ENCODE assay signal across 10 cellular contexts in the genomic region with DNA sequence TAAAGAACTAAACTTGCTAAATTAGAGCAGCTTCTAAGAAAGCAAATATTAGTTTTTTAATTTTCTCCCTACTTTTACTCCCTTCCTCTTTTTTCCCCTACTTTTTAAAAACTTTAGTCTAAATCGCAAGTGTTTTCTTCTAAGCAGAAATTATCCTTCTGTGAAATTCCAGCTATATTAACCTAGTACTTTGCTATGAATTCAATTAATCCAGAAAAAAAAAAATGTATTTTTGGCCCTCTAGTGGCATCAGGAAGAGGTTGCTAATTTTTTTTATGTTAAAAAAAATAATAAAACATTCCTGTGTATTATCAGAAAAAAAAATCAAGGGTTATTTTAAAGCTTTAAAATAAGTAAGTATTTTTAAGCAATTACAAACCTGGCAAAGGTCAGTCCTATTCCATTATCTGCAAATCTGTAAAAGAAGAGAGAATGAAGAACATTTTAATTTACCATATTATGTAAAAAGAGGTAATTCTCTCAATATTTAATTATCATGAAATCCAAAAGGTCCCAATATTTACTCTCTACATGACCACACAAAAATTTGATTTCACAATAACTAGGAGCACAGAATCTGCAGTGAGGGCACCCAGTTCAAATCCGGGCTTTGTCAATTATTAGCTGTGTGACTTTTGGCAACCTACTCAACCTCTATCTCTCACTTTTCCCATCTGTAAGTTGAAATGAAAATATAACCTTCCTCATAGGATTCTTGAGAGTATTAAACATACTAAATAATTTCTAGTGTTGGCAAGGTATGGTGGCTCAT. TPM values are rescaled to one million over a fixed set of nuclear protein-coding genes. Genes with fewer than 3 reads are reported as not detected.
DNase-seq lines count a peak whose midpoint lies in the region; ATAC-seq and TF ChIP-seq lines count a peak whose summit lies in the region.
"Had no signal": no experiment of that assay in that cellular context is flagged by ENCODE, and none has a peak within 500 bp of the region (broad histone marks: within the 10 kb centered on the region; RNA-seq: fewer than 3 reads in every experiment).

No MANE protein-coding gene starts in this region.

- no peak overlapping the region for H3K4me3 ChIP-seq in CD8-positive, alpha-beta T cell (ENCODE audit: low read depth, low read length)
- H3K4me3 ChIP-seq in NB4 (ENCODE audit: low read depth, low read length) (no peak overlapping the region), choroid plexus epithelial cell (ENCODE audit: low read depth, low read length) (no peak overlapping the region), neural cell (ENCODE audit: low read length) (no peak overlapping the region)

- H3K4me1 ChIP-seq in CD8-positive, alpha-beta T cell (ENCODE audit: insufficient read depth, low read length): no peaks in the 10 kb centered on the region

- no peaks in the 10 kb centered on the region for H3K27me3 ChIP-seq in CD8-positive, alpha-beta T cell (ENCODE audit: insufficient read depth, low read length)
- H3K27me3 ChIP-seq in neural cell (ENCODE audit: insufficient read depth, low read depth, low read length): no peaks in the 10 kb centered on the region

- TF ChIP-seq POLR2A in NB4 (IDR thresholded peaks at IDR 0.05; ENCODE audit: extremely low read depth, insufficient read length): no peak

- no peak overlapping the region for H2AFZ ChIP-seq in neural cell (ENCODE audit: low read depth, low read length)

- H3K27ac ChIP-seq in CD8-positive, alpha-beta T cell (ENCODE audit: low read depth, low read length): no peak overlapping the region
- no peak overlapping the region for H3K27ac ChIP-seq in neural cell (ENCODE audit: low read length)

- no peak overlapping the region for H3K4me3 Mint-ChIP-seq in CD8-positive, alpha-beta T cell
- H3K4me3 Mint-ChIP-seq: activated naive CD8-positive, alpha-beta T cell treated with anti-CD3 and anti-CD28 coated beads, Interleukin-2, amount 50 U/mL, for 24 hours had no signal

- peaks cover 69% of the 10 kb centered on the region for H3K36me3 Mint-ChIP-seq in CD8-positive, alpha-beta T cell

- H3K79me2 ChIP-seq in neural cell (replicated peaks; ENCODE audit: insufficient read depth, low read length): peaks cover 3% of the 10 kb centered on the region

- no peaks in the 10 kb centered on the region for H3K9me2 ChIP-seq in neural cell (ENCODE audit: insufficient read depth, low read length)

- peak; percentile 77 for TF ChIP-seq CTCF in CD8-positive, alpha-beta T cell (IDR thresholded peaks at IDR 0.05)
- TF ChIP-seq CTCF in NB4 (IDR thresholded peaks at IDR 0.05; ENCODE audit: low read depth, low read length) (no peak), choroid plexus epithelial cell (conservative IDR thresholded peaks at IDR 0.05; ENCODE audit: low read depth, low read length) (peak; percentile 55), neural cell (IDR thresholded peaks at IDR 0.05; ENCODE audit: poor library complexity, severe bottlenecking) (peak; percentile 66)

- TF ChIP-seq RAD21 in neural cell (conservative IDR thresholded peaks at IDR 0.05): peak; percentile 56

- CTCF ChIA-PET in CD8-positive, alpha-beta T cell (lab: Charles Lee): interaction anchor here (0.6 to 3.9 kb wide), 15 partner anchors 17 to 216 kb away, joined by 3 to 24 read pairs (median 3); no protein-coding TSS in a partner anchor

- no peaks in the 10 kb centered on the region for H3F3A ChIP-seq in neural cell (ENCODE audit: insufficient read depth, low read length, poor library complexity, severe bottlenecking)

- peaks cover 21% of the 10 kb centered on the region for H3K36me3 ChIP-seq in CD8-positive, alpha-beta T cell (ENCODE audit: insufficient read depth, low read length)
- peaks cover 5% of the 10 kb centered on the region for H3K36me3 ChIP-seq in neural cell (ENCODE audit: insufficient read depth, low read length)

- TF ChIP-seq EP300 in neural cell (conservative IDR thresholded peaks at IDR 0.05; ENCODE audit: poor library complexity, severe bottlenecking): no peak

- H3K4me2 ChIP-seq in neural cell (ENCODE audit: low read length): no peak overlapping the region

- DNase-seq in CD8-positive, alpha-beta T cell: no peak
- DNase-seq in NB4 (ENCODE audit: low read depth) (peak; percentile 1), choroid plexus epithelial cell (ENCODE audit: low read depth) (peak; percentile 42), NCI-H774 (lab: John Stamatoyannopoulos, UW) (no peak), A172 (ENCODE audit: low spot score) (no peak)
- DNase-seq in stimulated activated naive CD4-positive, alpha-beta T cell treated with Interleukin-2 at 50 U/mL for 16 hours (lab: John Stamatoyannopoulos, UW): no peak
- DNase-seq: activated naive CD8-positive, alpha-beta T cell treated with anti-CD3 and anti-CD28 coated beads, Interleukin-2, amount 50 U/mL, for 24 hours; MV-4-11 had no signal

- no peaks in the 10 kb centered on the region for H4K20me1 ChIP-seq in neural cell (ENCODE audit: insufficient read depth)

- no peak overlapping the region for H3K9ac ChIP-seq in neural cell (ENCODE audit: low read length)

- H3K4me1 Mint-ChIP-seq in CD8-positive, alpha-beta T cell (ENCODE audit: low read depth): peaks cover 10% of the 10 kb centered on the region

- intact Hi-C loops in CD8-positive, alpha-beta T cell (cut with DNase I, micrococcal nuclease): loop anchor here (2.0 to 5.0 kb wide), 3 partner anchors 14 to 52 kb away; a partner anchor contains a TSS

- ATAC-seq in CD8-positive, alpha-beta T cell: no peak
- no peak for ATAC-seq in GM19328 (IDR thresholded peaks at IDR 0.05; ENCODE audit: unreplicated experiment)
- ATAC-seq: activated naive CD8-positive, alpha-beta T cell treated with anti-CD3 and anti-CD28 coated beads, Interleukin-2, amount 50 U/mL, for 24 hours had no signal

- no peak overlapping the region for H3K27ac Mint-ChIP-seq in CD8-positive, alpha-beta T cell
- H3K27ac Mint-ChIP-seq: activated naive CD8-positive, alpha-beta T cell treated with anti-CD3 and anti-CD28 coated beads, Interleukin-2, amount 50 U/mL, for 24 hours had no signal

- no peaks in the 10 kb centered on the region for H3K9me3 ChIP-seq in CD8-positive, alpha-beta T cell (ENCODE audit: low read length)
- no peaks in the 10 kb centered on the region for H3K9me3 ChIP-seq in neural cell (ENCODE audit: low read length)

- H3K9me3 Mint-ChIP-seq in CD8-positive, alpha-beta T cell: no peaks in the 10 kb centered on the region
- H3K9me3 Mint-ChIP-seq: activated naive CD8-positive, alpha-beta T cell treated with anti-CD3 and anti-CD28 coated beads, Interleukin-2, amount 50 U/mL, for 24 hours had no signal

- H3K27me3 Mint-ChIP-seq in CD8-positive, alpha-beta T cell (ENCODE audit: low read depth): no peaks in the 10 kb centered on the region
- H3K27me3 Mint-ChIP-seq: activated naive CD8-positive, alpha-beta T cell treated with anti-CD3 and anti-CD28 coated beads, Interleukin-2, amount 50 U/mL, for 24 hours had no signal

- POLR2A ChIA-PET in CD8-positive, alpha-beta T cell (lab: Charles Lee): no interaction called here

TF ChIP-seq in neural cell, 6 proteins besides CTCF, POLR2A, EP300 and RAD21:
- no peak for TF ChIP-seq TAF1 (IDR thresholded peaks at IDR 0.05; ENCODE audit: low read depth)
- peak; percentile 73 for TF ChIP-seq SMC3 (conservative IDR thresholded peaks at IDR 0.05; ENCODE audit: poor library complexity)

RNA-seq across cellular contexts. Expression of a gene that starts 52.0 kb away (rescaled TPM):
- total RNA-seq in CD8-positive, alpha-beta T cell: 100 to 1,000 TPM; 286 to 313 TPM
- 11.3 and 12.9 TPM in 2 replicates for polyA plus RNA-seq in neural cell
- polyA minus RNA-seq in neural cell: 37.3 and 42.5 TPM in 2 replicates
- 11.6 and 12.2 TPM in 2 replicates for total RNA-seq in A172 (2014; rRNA removed; shearing (Covaris generic))

Comparison
In these comparisons a context has a peak if more than half of its experiments do, and no peak if none do; other contexts are left out.
1. DNase-seq: peak in NB4 (single experiment) and choroid plexus epithelial cell (single experiment); none in CD8-positive, alpha-beta T cell (0 of 7), NCI-H774 (single experiment), A172 (single experiment) and stimulated activated naive CD4-positive, alpha-beta T cell treated with Interleukin-2 at 50 U/mL for 16 hours (single experiment).
2. RNA of a gene that starts 52.0 kb away (total RNA-seq): 286 to 313 TPM in CD8-positive, alpha-beta T cell; 11.6 to 12.2 TPM in A172; every median in the first group is over 10 times any median in the second.